Comparison of ENCODE assay signal across 20 cellular contexts in the genomic region with DNA sequence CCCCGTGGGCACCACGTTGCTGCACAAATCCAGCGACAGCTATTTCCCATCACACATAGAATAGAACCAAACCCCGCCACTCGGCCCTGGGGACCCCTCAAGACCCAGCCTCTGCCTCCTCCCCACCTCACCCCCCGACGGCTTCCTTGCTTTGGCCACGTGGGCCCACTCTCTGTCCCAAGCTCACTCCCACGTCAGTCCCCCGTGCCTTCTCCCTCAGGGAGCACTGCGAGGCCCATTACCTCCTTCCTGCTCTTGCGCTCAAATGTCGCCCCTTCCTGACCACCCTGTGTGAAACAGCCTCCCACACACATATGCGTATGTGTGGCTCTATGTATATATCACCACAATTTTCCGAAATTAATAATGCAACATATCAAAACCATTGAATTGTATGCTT.
DNase-seq lines count a peak whose midpoint lies in the region; ATAC-seq and TF ChIP-seq lines count a peak whose summit lies in the region.
"Had no signal": no experiment of that assay in that cellular context is flagged by ENCODE, and none has a peak within 500 bp of the region (broad histone marks: within the 10 kb centered on the region; RNA-seq: fewer than 3 reads in every experiment).

No MANE protein-coding gene starts in this region.

- no peak for TF ChIP-seq CTCF in right atrium auricular region (IDR thresholded peaks at IDR 0.05)
- TF ChIP-seq CTCF in dorsolateral prefrontal cortex (IDR thresholded peaks at IDR 0.05 in 54 of 56, conservative IDR thresholded peaks at IDR 0.05 in 2 of 56; ENCODE audit: low read depth in 1 of 56, partially characterized antibody in 56 of 56): no peak
- TF ChIP-seq CTCF in nephron progenitor cell (IDR thresholded peaks at IDR 0.05): no peak
- no peak for TF ChIP-seq CTCF in SK-N-SH (IDR thresholded peaks at IDR 0.05)

- H3K27ac ChIP-seq in right atrium auricular region (no peak overlapping the region), right cardiac atrium (ENCODE audit: low read length) (no peak overlapping the region), dorsolateral prefrontal cortex (peak overlapping the region in 1 of 59 donors; percentile 26), SK-N-SH (ENCODE audit: low read depth in 2 of 2, low read length in 1 of 2) (no peak overlapping the region)
- H3K27ac ChIP-seq: BLaER1 treated with 17β-estradiol and CSF1 and Interleukin-3, amounts not matched to agents 10 nM and 100 nM had no signal

- H3K27me3 Mint-ChIP-seq in nephron progenitor cell (ENCODE audit: low read depth, poor library complexity): peaks cover 23% of the 10 kb centered on the region

- TF ChIP-seq EP300 in SK-N-SH (IDR thresholded peaks at IDR 0.05; ENCODE audit: borderline replicate concordance in 1 of 2, low read depth in 1 of 2, low read length in 1 of 2): no peak

- no peak overlapping the region for H3K4me3 Mint-ChIP-seq in nephron progenitor cell
- H3K4me3 Mint-ChIP-seq: CD8-positive, alpha-beta T cell; GM23338 had no signal

- H3K36me3 Mint-ChIP-seq in nephron progenitor cell (ENCODE audit: low read depth): no peaks in the 10 kb centered on the region
- H3K36me3 Mint-ChIP-seq: CD8-positive, alpha-beta T cell had no signal

- no peaks in the 10 kb centered on the region for H3K79me2 ChIP-seq in SK-N-SH (ENCODE audit: insufficient read depth)

- WGBS in right cardiac atrium: 65% methylated on average over 15 of the region's 15 CpGs
- 78% methylated on average over 15 of the region's 15 CpGs for WGBS in SK-N-SH (ENCODE audit: low lambda C conversion rate)

- CTCF ChIA-PET in SK-N-SH (lab: Yijun Ruan, JAX): no interaction called here

- no peak for TF ChIP-seq RAD21 in SK-N-SH (IDR thresholded peaks at IDR 0.05; ENCODE audit: low read length)

- peaks cover 13% of the 10 kb centered on the region for H3K4me1 Mint-ChIP-seq in nephron progenitor cell

- H3K4me1 ChIP-seq in right atrium auricular region (no peaks in the 10 kb centered on the region), right cardiac atrium (ENCODE audit: control insufficient read depth, insufficient read depth, low read length) (no peaks in the 10 kb centered on the region), SK-N-SH (ENCODE audit: control insufficient read depth in 1 of 2, insufficient read depth in 2 of 2, low read depth in 1 of 2, low read length in 1 of 2) (no peaks in the 10 kb centered on the region)
- H3K4me1 ChIP-seq: BLaER1 treated with 17β-estradiol and CSF1 and Interleukin-3, amounts not matched to agents 10 nM and 100 nM had no signal

- no peaks in the 10 kb centered on the region for H3K9me3 ChIP-seq in right atrium auricular region
- no peaks in the 10 kb centered on the region for H3K9me3 ChIP-seq in right cardiac atrium (ENCODE audit: control insufficient read depth, low read length)
- no peaks in the 10 kb centered on the region for H3K9me3 ChIP-seq in SK-N-SH

- POLR2A ChIA-PET in SK-N-SH (lab: Yijun Ruan, JAX): no interaction called here

- H3K9ac ChIP-seq in SK-N-SH: no peak overlapping the region
- H3K9ac ChIP-seq: BLaER1 treated with 17β-estradiol and CSF1 and Interleukin-3, amounts not matched to agents 10 nM and 100 nM had no signal

- H4K20me1 ChIP-seq in SK-N-SH (ENCODE audit: insufficient read depth): no peaks in the 10 kb centered on the region
- H4K20me1 ChIP-seq: BLaER1 treated with 17β-estradiol and CSF1 and Interleukin-3, amounts not matched to agents 10 nM and 100 nM had no signal

- no peak overlapping the region for H3K4me2 ChIP-seq in SK-N-SH
- H3K4me2 ChIP-seq: BLaER1 treated with 17β-estradiol and CSF1 and Interleukin-3, amounts not matched to agents 10 nM and 100 nM; GM23338 had no signal

- peak overlapping the region; percentile 25 for H3K27ac Mint-ChIP-seq in nephron progenitor cell
- H3K27ac Mint-ChIP-seq: CD8-positive, alpha-beta T cell; GM23338 had no signal

- ATAC-seq in right cardiac atrium: no peak
- ATAC-seq: CD8-positive, alpha-beta T cell; GM23338 had no signal

- intact Hi-C loops in right cardiac atrium (cut with DNase I): no loop called here
- intact Hi-C loops in dorsolateral prefrontal cortex (cut with DNase I): no loop called here

- H3K4me3 ChIP-seq in right atrium auricular region (no peak overlapping the region), right cardiac atrium (ENCODE audit: low read length) (no peak overlapping the region), dorsolateral prefrontal cortex (peak overlapping the region in 31 of 59 donors; percentile 13 to 53 (median 34)), SK-N-SH (ENCODE audit: low read depth in 2 of 2, low read length in 1 of 2) (no peak overlapping the region)
- H3K4me3 ChIP-seq: BLaER1 treated with 17β-estradiol and CSF1 and Interleukin-3, amounts not matched to agents 10 nM and 100 nM; GM23338 had no signal

- no peaks in the 10 kb centered on the region for H3F3A ChIP-seq in SK-N-SH (replicated peaks; ENCODE audit: insufficient read depth)

- H3K9me2 ChIP-seq in SK-N-SH: no peaks in the 10 kb centered on the region

- peaks cover 18% of the 10 kb centered on the region for H3K9me3 Mint-ChIP-seq in nephron progenitor cell
- H3K9me3 Mint-ChIP-seq: CD8-positive, alpha-beta T cell; GM23338 had no signal

- DNase-seq in right atrium auricular region (ENCODE audit: low spot score): peak; percentile 53
- no peak for DNase-seq in right cardiac atrium
- DNase-seq in dorsolateral prefrontal cortex: no peak
- no peak for DNase-seq in nephron progenitor cell
- no peak for DNase-seq in SK-N-SH
- DNase-seq in cerebellar cortex (ENCODE audit: low spot score): no peak
- no peak for DNase-seq in globus pallidus (ENCODE audit: low spot score)
- no peak for DNase-seq in CD1c-positive myeloid dendritic cell (ENCODE audit: extremely low spot score)
- DNase-seq: Calu3; CD8-positive, alpha-beta T cell; DMS153; HCEC 1CT; KBM-7; NCI-H1105; NCI-H2029 treated with DMSO at 0.1 percent for 48 hours; NCI-H2171 treated with DMSO at 0.1 percent for 48 hours; NCI-H524 treated with DMSO at 0.1 percent for 48 hours; OCI-M1 had no signal

- no peaks in the 10 kb centered on the region for H3K27me3 ChIP-seq in right atrium auricular region
- H3K27me3 ChIP-seq in right cardiac atrium (ENCODE audit: control insufficient read depth, insufficient read depth): no peaks in the 10 kb centered on the region
- peaks cover 0 to 6% (median 0%) of the 10 kb centered on the region in 45 donors for H3K27me3 ChIP-seq in dorsolateral prefrontal cortex
- H3K27me3 ChIP-seq in SK-N-SH (ENCODE audit: insufficient read depth): no peaks in the 10 kb centered on the region; the same call in 1 of the 2 replicates
- H3K27me3 ChIP-seq: BLaER1 treated with 17β-estradiol and CSF1 and Interleukin-3, amounts not matched to agents 10 nM and 100 nM had no signal

- H3K36me3 ChIP-seq in right atrium auricular region (no peaks in the 10 kb centered on the region), SK-N-SH (replicated peaks in 1 of 2; ENCODE audit: control insufficient read depth in 1 of 2, insufficient read depth in 2 of 2, low read length in 1 of 2) (no peaks in the 10 kb centered on the region)
- H3K36me3 ChIP-seq: BLaER1 treated with 17β-estradiol and CSF1 and Interleukin-3, amounts not matched to agents 10 nM and 100 nM had no signal

- no peak overlapping the region for H2AFZ ChIP-seq in SK-N-SH (ENCODE audit: low read depth)
- H2AFZ ChIP-seq: GM23338 had no signal

TF ChIP-seq in SK-N-SH, 30 proteins besides CTCF, POLR2A, EP300 and RAD21 (continues in another document):
- TF ChIP-seq, protein P1, sequence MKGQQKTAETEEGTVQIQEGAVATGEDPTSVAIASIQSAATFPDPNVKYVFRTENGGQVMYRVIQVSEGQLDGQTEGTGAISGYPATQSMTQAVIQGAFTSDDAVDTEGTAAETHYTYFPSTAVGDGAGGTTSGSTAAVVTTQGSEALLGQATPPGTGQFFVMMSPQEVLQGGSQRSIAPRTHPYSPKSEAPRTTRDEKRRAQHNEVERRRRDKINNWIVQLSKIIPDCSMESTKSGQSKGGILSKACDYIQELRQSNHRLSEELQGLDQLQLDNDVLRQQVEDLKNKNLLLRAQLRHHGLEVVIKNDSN (IDR thresholded peaks at IDR 0.05; ENCODE audit: borderline replicate concordance, low read depth): no peak
- no peak for TF ChIP-seq RCOR1 (IDR thresholded peaks at IDR 0.05; ENCODE audit: low read length)
- TF ChIP-seq GABPA (IDR thresholded peaks at IDR 0.05; ENCODE audit: low read depth): no peak
- TF ChIP-seq, protein P2, sequence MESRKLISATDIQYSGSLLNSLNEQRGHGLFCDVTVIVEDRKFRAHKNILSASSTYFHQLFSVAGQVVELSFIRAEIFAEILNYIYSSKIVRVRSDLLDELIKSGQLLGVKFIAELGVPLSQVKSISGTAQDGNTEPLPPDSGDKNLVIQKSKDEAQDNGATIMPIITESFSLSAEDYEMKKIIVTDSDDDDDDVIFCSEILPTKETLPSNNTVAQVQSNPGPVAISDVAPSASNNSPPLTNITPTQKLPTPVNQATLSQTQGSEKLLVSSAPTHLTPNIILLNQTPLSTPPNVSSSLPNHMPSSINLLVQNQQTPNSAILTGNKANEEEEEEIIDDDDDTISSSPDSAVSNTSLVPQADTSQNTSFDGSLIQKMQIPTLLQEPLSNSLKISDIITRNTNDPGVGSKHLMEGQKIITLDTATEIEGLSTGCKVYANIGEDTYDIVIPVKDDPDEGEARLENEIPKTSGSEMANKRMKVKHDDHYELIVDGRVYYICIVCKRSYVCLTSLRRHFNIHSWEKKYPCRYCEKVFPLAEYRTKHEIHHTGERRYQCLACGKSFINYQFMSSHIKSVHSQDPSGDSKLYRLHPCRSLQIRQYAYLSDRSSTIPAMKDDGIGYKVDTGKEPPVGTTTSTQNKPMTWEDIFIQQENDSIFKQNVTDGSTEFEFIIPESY (IDR thresholded peaks at IDR 0.05; ENCODE audit: borderline replicate concordance, low read depth): no peak
- no peak for TF ChIP-seq FOXJ3 (CRISPR knock-in tag; IDR thresholded peaks at IDR 0.05)
- TF ChIP-seq MXI1 (IDR thresholded peaks at IDR 0.05; ENCODE audit: low read depth, low read length): no peak

Comparison
In these comparisons a context has a peak if more than half of its experiments do, and no peak if none do; other contexts are left out.
1. H3K4me3 ChIP-seq: peak in dorsolateral prefrontal cortex (31 of 59); none in right atrium auricular region (0 of 2), right cardiac atrium (single experiment) and SK-N-SH (0 of 2).